Comparison of ENCODE assay signal across 2 cellular contexts in the genomic region with DNA sequence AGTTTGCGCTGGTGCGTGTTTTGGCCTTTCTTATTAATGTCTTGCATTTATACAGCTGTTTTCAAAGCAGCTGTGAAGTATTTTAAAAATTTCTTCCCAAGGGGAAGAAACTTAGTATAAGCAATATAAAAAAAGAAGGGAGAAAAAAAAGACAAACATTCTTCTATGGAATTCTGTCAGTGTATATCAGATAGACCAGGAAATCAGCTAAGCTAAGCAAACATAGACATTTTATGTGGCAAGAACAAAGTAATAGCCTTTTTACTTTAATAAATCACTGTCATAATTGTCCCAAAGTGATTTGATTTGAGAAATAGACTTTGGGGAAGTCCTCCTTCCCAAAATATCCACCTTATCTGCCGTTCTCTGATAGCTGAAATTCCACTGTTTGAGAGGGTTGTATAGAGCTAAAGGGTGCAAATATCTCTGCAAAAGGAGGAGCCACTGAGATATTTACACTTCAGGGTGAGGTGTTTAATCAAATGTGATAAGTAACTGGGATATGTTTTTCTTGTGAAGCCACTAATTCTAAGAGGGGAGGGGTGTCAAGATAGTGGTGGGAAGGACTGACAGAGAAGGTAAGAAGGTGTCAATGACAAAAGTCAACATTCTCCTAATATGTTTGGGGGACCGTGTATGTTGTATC.
TF ChIP-seq lines count a peak whose summit lies in the region.

No MANE protein-coding gene starts in this region.

TF ChIP-seq in A549, 52 proteins besides CTCF, POLR2A, EP300 and RAD21:
- TF ChIP-seq HDAC2 (IDR thresholded peaks at IDR 0.05) (no peak), GATA3 (IDR thresholded peaks at IDR 0.05; ENCODE audit: borderline replicate concordance) (peak; percentile 40; the same call in 1 of the 2 replicates)

TF ChIP-seq in endothelial cell of umbilical vein, 7 proteins besides CTCF, POLR2A, EP300 and RAD21:
- TF ChIP-seq JUN (IDR thresholded peaks at IDR 0.05; ENCODE audit: borderline replicate concordance, insufficient read depth, insufficient read length, low read depth) (no peak), MYC (IDR thresholded peaks at IDR 0.05; ENCODE audit: low read depth, low read length) (no peak), EZH2 (IDR thresholded peaks at IDR 0.05; ENCODE audit: borderline replicate concordance, low read depth, low read length, severe bottlenecking) (no peak), FOS (IDR thresholded peaks at IDR 0.05; ENCODE audit: borderline replicate concordance, insufficient read depth, low read length) (no peak), POLR2AphosphoS5 (IDR thresholded peaks at IDR 0.05; ENCODE audit: insufficient read depth, low read depth, low read length) (no peak), GATA2 (IDR thresholded peaks at IDR 0.05; ENCODE audit: insufficient read depth, insufficient read length, low read depth, low read length) (no peak)
- TF ChIP-seq, protein P1, sequence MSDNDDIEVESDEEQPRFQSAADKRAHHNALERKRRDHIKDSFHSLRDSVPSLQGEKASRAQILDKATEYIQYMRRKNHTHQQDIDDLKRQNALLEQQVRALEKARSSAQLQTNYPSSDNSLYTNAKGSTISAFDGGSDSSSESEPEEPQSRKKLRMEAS (IDR thresholded peaks at IDR 0.05; ENCODE audit: insufficient read depth, insufficient read length): no peak
